In genomic region chr14:69708586-69709169, GRCh38 we compare ENCODE assay signal across 1 cellular context.
TF ChIP-seq lines count a peak whose summit lies in the region.

No MANE protein-coding gene starts in this region.

TF ChIP-seq in HCT116, 20 proteins besides CTCF, POLR2A, EP300 and RAD21 (continued from another document):
- TF ChIP-seq CEBPB (IDR thresholded peaks at IDR 0.05; ENCODE audit: low read depth): no peak
TF ChIP-seq in HCT116: peak in this region for 0.
